ENCODE assay signal across 1 cellular context in the genomic region with DNA sequence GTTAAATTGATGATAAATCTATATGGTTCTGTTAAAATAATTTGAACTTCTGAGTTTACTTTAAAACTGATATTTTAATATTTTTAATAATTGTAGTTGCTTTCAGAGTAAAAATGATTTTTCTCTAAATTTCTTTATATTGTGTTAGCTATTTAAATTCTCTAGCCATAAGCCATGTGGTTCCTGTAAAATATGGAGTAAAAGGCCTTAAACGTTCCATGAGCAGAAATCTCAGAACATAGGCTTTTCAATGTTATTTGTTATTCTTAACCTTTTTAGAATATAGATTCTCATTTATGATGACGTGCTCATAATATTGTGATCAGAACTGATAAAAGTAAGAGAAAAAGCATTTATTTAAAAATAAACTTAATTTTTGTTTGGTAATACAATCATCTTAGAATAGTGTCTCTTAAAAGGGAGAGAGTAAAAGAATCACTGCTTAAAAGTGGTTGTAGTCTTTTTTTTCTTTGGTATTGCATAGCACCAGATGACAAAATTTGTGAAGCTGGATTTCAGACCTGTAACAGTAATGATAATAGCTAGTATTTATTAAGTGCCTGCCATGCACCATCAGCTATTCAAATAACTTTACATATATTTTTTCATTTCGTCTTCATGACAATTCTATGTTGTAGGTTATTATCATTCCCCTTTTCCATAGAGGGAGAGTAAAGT.
TF ChIP-seq lines count a peak whose summit lies in the region.

No MANE protein-coding gene starts in this region.

TF ChIP-seq in HEK293, 187 proteins besides CTCF, POLR2A, EP300 and RAD21 (continued from another document):
- TF ChIP-seq, protein P1, sequence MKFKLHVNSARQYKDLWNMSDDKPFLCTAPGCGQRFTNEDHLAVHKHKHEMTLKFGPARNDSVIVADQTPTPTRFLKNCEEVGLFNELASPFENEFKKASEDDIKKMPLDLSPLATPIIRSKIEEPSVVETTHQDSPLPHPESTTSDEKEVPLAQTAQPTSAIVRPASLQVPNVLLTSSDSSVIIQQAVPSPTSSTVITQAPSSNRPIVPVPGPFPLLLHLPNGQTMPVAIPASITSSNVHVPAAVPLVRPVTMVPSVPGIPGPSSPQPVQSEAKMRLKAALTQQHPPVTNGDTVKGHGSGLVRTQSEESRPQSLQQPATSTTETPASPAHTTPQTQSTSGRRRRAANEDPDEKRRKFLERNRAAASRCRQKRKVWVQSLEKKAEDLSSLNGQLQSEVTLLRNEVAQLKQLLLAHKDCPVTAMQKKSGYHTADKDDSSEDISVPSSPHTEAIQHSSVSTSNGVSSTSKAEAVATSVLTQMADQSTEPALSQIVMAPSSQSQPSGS (tag by site-specific recombination; IDR thresholded peaks at IDR 0.05; ENCODE audit: low read depth): 0 out of 2 replicates have a peak, but pooled peaks have one; percentile 15
